30 cellular contexts compared by ENCODE assay signal in the genomic region with DNA sequence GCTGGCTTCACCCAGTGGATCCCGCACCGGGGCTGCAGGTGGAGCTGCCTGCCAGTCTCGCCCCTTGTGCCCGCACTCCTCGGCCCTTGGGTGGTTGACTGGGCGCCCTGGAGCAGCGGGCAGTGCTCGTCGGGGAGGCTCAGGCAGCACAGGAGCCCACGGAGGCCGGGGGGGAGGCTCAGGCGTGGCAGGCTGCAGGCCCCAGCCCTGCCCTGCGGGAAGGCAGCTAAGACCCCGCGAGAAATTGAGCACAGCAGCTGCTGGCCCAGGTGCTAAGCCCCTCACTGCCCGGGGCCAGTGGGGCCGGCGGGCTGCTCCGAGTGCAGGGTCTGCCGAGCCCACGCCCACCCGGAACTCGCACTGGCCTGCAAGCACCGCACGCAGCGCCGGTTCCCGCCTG.
"Had no signal": no experiment of that assay in that cellular context is flagged by ENCODE, and none has a peak within 500 bp of the region (broad histone marks: within the 10 kb centered on the region; RNA-seq: fewer than 3 reads in every experiment).

No MANE protein-coding gene starts in this region.

- FAIRE-seq: bronchial epithelial cell, TTC549 had no signal

- H3K4me3 ChIP-seq: ascending aorta, cardiac muscle cell had no signal

- DNase-seq: activated CD4-positive, alpha-beta memory T cell treated with anti-CD3 and anti-CD28 coated beads, Interleukin-2, amount 10 ng/mL, durations not matched to agents 7 days and 5 days; activated CD4-positive, alpha-beta T cell treated with anti-CD3 and anti-CD28 coated beads for 1 hour; activated CD4-positive, alpha-beta T cell treated with anti-CD3 and anti-CD28 coated beads for 36 hours; activated CD4-positive, alpha-beta T cell treated with anti-CD3 and anti-CD28 coated beads for 48 hours; activated CD4-positive, alpha-beta T cell treated with anti-CD3 and anti-CD28 coated beads, Interleukin-2, amount 10 ng/mL, durations not matched to agents 7 days and 5 days; activated CD4-positive, alpha-beta T cell treated with anti-CD3 and anti-CD28 coated beads, Interleukin-2, amount 50 U/mL, for 48 hours; activated CD8-positive, alpha-beta memory T cell treated with anti-CD3 and anti-CD28 coated beads for 24 hours; activated CD8-positive, alpha-beta memory T cell treated with anti-CD3 and anti-CD28 coated beads, Interleukin-2, amount 10 ng/mL, durations not matched to agents 7 days and 5 days; activated CD8-positive, alpha-beta memory T cell treated with anti-CD3 and anti-CD28 coated beads, Interleukin-2, amount 50 U/mL, for 48 hours; activated CD8-positive, alpha-beta T cell treated with anti-CD3 and anti-CD28 coated beads, Interleukin-2, amount 10 ng/mL, durations not matched to agents 7 days and 5 days; activated effector memory CD4-positive, alpha-beta T cell treated with Interleukin-2 at 50 U/mL for 16 hours; activated naive CD4-positive, alpha-beta T cell treated with anti-CD3 and anti-CD28 coated beads, Interleukin-2, amount 10 ng/mL, durations not matched to agents 7 days and 5 days; activated naive CD4-positive, alpha-beta T cell treated with Interleukin-2 at 50 U/mL for 16 hours; activated naive CD8-positive, alpha-beta T cell treated with anti-CD3 and anti-CD28 coated beads, Interleukin-2, amount 10 ng/mL, durations not matched to agents 7 days and 5 days; activated naive CD8-positive, alpha-beta T cell treated with anti-CD3 and anti-CD28 coated beads, Interleukin-2, amount 50 U/mL, for 24 hours; activated T-cell treated with anti-CD3 and anti-CD28 coated beads, Interleukin-2, amount 50 U/mL, for 24 hours; activated T-cell treated with anti-CD3 and anti-CD28 coated beads, Interleukin-2, amount 50 U/mL, for 48 hours; amygdala; anterior cingulate cortex; caudate nucleus; cerebellar nuclear complex; T-helper 1 cell; T-helper 2 cell; T-helper 9 cell had no signal

- H3K27me3 ChIP-seq: ascending aorta, cardiac muscle cell had no signal

- H3K9me3 ChIP-seq: ascending aorta had no signal

- ATAC-seq: activated CD4-positive, alpha-beta T cell treated with anti-CD3 and anti-CD28 coated beads for 36 hours; activated CD4-positive, CD25-positive, alpha-beta regulatory T cell treated with anti-CD3 and anti-CD28 coated beads, Interleukin-2, amount 50 U/mL, for 24 hours; activated CD8-positive, alpha-beta memory T cell treated with anti-CD3 and anti-CD28 coated beads, Interleukin-2, amount 10 ng/mL, durations not matched to agents 7 days and 5 days; activated CD8-positive, alpha-beta T cell treated with anti-CD3 and anti-CD28 coated beads, Interleukin-2, amount 10 ng/mL, durations not matched to agents 7 days and 5 days; activated naive CD8-positive, alpha-beta T cell treated with anti-CD3 and anti-CD28 coated beads, Interleukin-2, amount 50 U/mL, for 24 hours had no signal

- H3K27ac ChIP-seq: ascending aorta, cardiac muscle cell, VCaP had no signal

- H3K4me1 ChIP-seq: ascending aorta had no signal

- H3K36me3 ChIP-seq: ascending aorta, cardiac muscle cell had no signal
